Comparison of ENCODE assay signal across 9 cellular contexts in genomic region chr1:186829679-186830587, GRCh38. TPM values are rescaled to one million over a fixed set of nuclear protein-coding genes. Genes with fewer than 3 reads are reported as not detected.
A peak's percentile ranks its signal among the peaks of the same experiment; 100 is the strongest.
DNase-seq lines count a peak whose midpoint lies in the region; ATAC-seq, FAIRE-seq and TF ChIP-seq lines count a peak whose summit lies in the region.
"Had no signal": no experiment of that assay in that cellular context is flagged by ENCODE, and none has a peak within 500 bp of the region (broad histone marks: within the 10 kb centered on the region; RNA-seq: fewer than 3 reads in every experiment).

No MANE protein-coding gene starts in this region.

- H3K9me3 ChIP-seq in adipocyte (ENCODE audit: control insufficient read depth, low read length) (no peaks in the 10 kb centered on the region), keratinocyte (ENCODE audit: control insufficient read depth, low read depth, low read length) (no peaks in the 10 kb centered on the region), T-helper 17 cell (ENCODE audit: control insufficient read depth, low read length, poor library complexity, severe bottlenecking) (no peaks in the 10 kb centered on the region)

- DNase-seq in activated CD8-positive, alpha-beta T cell treated with anti-CD3 and anti-CD28 coated beads for 36 hours: no peak
- DNase-seq in activated CD8-positive, alpha-beta T cell treated with anti-CD3 and anti-CD28 coated beads, Interleukin-2, amount 10 ng/mL, durations not matched to agents 7 days and 5 days: no peak
- no peak for DNase-seq in adipocyte (ENCODE audit: low read depth)
- DNase-seq in keratinocyte (ENCODE audit: low read depth, low spot score): no peak
- no peak for DNase-seq in type B pancreatic cell (ENCODE audit: extremely low spot score, unreplicated experiment)
- no peak for DNase-seq in NCI-H187 treated with DMSO at 0.1 percent for 48 hours (lab: John Stamatoyannopoulos, UW)
- DNase-seq in T-helper 17 cell: no peak
- DNase-seq in NCI-H2081 (lab: John Stamatoyannopoulos, UW): no peak
- DNase-seq: activated CD4-positive, alpha-beta T cell treated with anti-CD3 and anti-CD28 coated beads for 1 hour had no signal

- peak overlapping the region; percentile 67 for H3K4me3 Mint-ChIP-seq in activated CD8-positive, alpha-beta T cell treated with anti-CD3 and anti-CD28 coated beads for 36 hours
- no peak overlapping the region for H3K4me3 Mint-ChIP-seq in activated CD8-positive, alpha-beta T cell treated with anti-CD3 and anti-CD28 coated beads, Interleukin-2, amount 10 ng/mL, durations not matched to agents 7 days and 5 days
- H3K4me3 Mint-ChIP-seq in type B pancreatic cell (peak overlapping the region; percentile 92), T-helper 17 cell (no peak overlapping the region)

- no peak overlapping the region for H3K27ac Mint-ChIP-seq in activated CD8-positive, alpha-beta T cell treated with anti-CD3 and anti-CD28 coated beads for 36 hours
- no peak overlapping the region for H3K27ac Mint-ChIP-seq in activated CD8-positive, alpha-beta T cell treated with anti-CD3 and anti-CD28 coated beads, Interleukin-2, amount 10 ng/mL, durations not matched to agents 7 days and 5 days
- H3K27ac Mint-ChIP-seq in type B pancreatic cell (no peak overlapping the region), T-helper 17 cell (no peak overlapping the region)

- H3K36me3 Mint-ChIP-seq in activated CD8-positive, alpha-beta T cell treated with anti-CD3 and anti-CD28 coated beads for 36 hours (ENCODE audit: low read depth): no peaks in the 10 kb centered on the region
- H3K36me3 Mint-ChIP-seq in activated CD8-positive, alpha-beta T cell treated with anti-CD3 and anti-CD28 coated beads, Interleukin-2, amount 10 ng/mL, durations not matched to agents 7 days and 5 days (ENCODE audit: low read depth): no peaks in the 10 kb centered on the region
- H3K36me3 Mint-ChIP-seq in type B pancreatic cell: no peaks in the 10 kb centered on the region
- no peaks in the 10 kb centered on the region for H3K36me3 Mint-ChIP-seq in T-helper 17 cell (ENCODE audit: low read depth)

- intact Hi-C loops in activated CD8-positive, alpha-beta T cell treated with anti-CD3 and anti-CD28 coated beads for 36 hours (cut with micrococcal nuclease): no loop called here

- H3K9me3 Mint-ChIP-seq in activated CD8-positive, alpha-beta T cell treated with anti-CD3 and anti-CD28 coated beads for 36 hours: no peaks in the 10 kb centered on the region
- H3K9me3 Mint-ChIP-seq in activated CD8-positive, alpha-beta T cell treated with anti-CD3 and anti-CD28 coated beads, Interleukin-2, amount 10 ng/mL, durations not matched to agents 7 days and 5 days (ENCODE audit: insufficient read depth): no peaks in the 10 kb centered on the region
- peaks cover 5% of the 10 kb centered on the region for H3K9me3 Mint-ChIP-seq in type B pancreatic cell

- H3K4me3 ChIP-seq in adipocyte (ENCODE audit: low read length) (peak overlapping the region; percentile 100), keratinocyte (ENCODE audit: control insufficient read depth in 2 of 3, extremely low read depth in 1 of 3, insufficient read depth in 2 of 3, low read depth in 1 of 3, low read length in 3 of 3) (peak overlapping the region; percentile 48 to 97 (median 96))

- no peak for FAIRE-seq in keratinocyte (lab: Jason Lieb, UNC)

- H3K9me1 ChIP-seq in keratinocyte (ENCODE audit: control insufficient read depth, extremely low read depth, insufficient read depth, low read length): no peaks in the 10 kb centered on the region

- H3K27me3 Mint-ChIP-seq in activated CD8-positive, alpha-beta T cell treated with anti-CD3 and anti-CD28 coated beads for 36 hours: peaks cover 15% of the 10 kb centered on the region
- peaks cover 11% of the 10 kb centered on the region for H3K27me3 Mint-ChIP-seq in activated CD8-positive, alpha-beta T cell treated with anti-CD3 and anti-CD28 coated beads, Interleukin-2, amount 10 ng/mL, durations not matched to agents 7 days and 5 days (ENCODE audit: low read depth)
- peaks cover 3% of the 10 kb centered on the region for H3K27me3 Mint-ChIP-seq in type B pancreatic cell
- peaks cover 21% of the 10 kb centered on the region for H3K27me3 Mint-ChIP-seq in T-helper 17 cell

- ATAC-seq in activated CD8-positive, alpha-beta T cell treated with anti-CD3 and anti-CD28 coated beads for 36 hours: no peak
- no peak for ATAC-seq in activated CD8-positive, alpha-beta T cell treated with anti-CD3 and anti-CD28 coated beads, Interleukin-2, amount 10 ng/mL, durations not matched to agents 7 days and 5 days
- no peak for ATAC-seq in T-helper 17 cell

- POLR2A ChIA-PET in activated CD8-positive, alpha-beta T cell treated with anti-CD3 and anti-CD28 coated beads for 36 hours (lab: Charles Lee): no interaction called here
- POLR2A ChIA-PET in activated CD8-positive, alpha-beta T cell treated with anti-CD3 and anti-CD28 coated beads, Interleukin-2, amount 10 ng/mL, durations not matched to agents 7 days and 5 days (lab: Charles Lee): no interaction called here

- dilution Hi-C loops in keratinocyte (cut with MboI; ENCODE audit: extremely low pct_ligation_motif_present, low sequenced_read_pairs): no loop called here

- H3K36me3 ChIP-seq in adipocyte (ENCODE audit: control insufficient read depth, insufficient read depth, low read length, severe bottlenecking): no peaks in the 10 kb centered on the region
- no peaks in the 10 kb centered on the region for H3K36me3 ChIP-seq in keratinocyte (ENCODE audit: control insufficient read depth in 2 of 2, extremely low read depth in 1 of 2, insufficient read depth in 2 of 2, low read length in 2 of 2)

- H3K79me2 ChIP-seq in keratinocyte (ENCODE audit: control insufficient read depth, insufficient read depth, low read length): no peaks in the 10 kb centered on the region

- H4K20me1 ChIP-seq in keratinocyte (ENCODE audit: control insufficient read depth, extremely low read depth, insufficient read depth, low read length): no peaks in the 10 kb centered on the region

- peak overlapping the region; percentile 84 for H3K4me2 ChIP-seq in keratinocyte (ENCODE audit: control insufficient read depth, extremely low read depth, insufficient read depth, low read depth, low read length)

- H3K4me1 ChIP-seq in adipocyte (ENCODE audit: control insufficient read depth, insufficient read depth, low read length) (no peaks in the 10 kb centered on the region), keratinocyte (ENCODE audit: control insufficient read depth, extremely low read depth, insufficient read depth, low read length) (no peaks in the 10 kb centered on the region)

- H3K27me3 ChIP-seq in adipocyte (replicated peaks; ENCODE audit: control insufficient read depth, insufficient read depth, low read length) (no peaks in the 10 kb centered on the region), keratinocyte (ENCODE audit: control insufficient read depth, extremely low read depth, insufficient read depth, low read length) (no peaks in the 10 kb centered on the region)

- no peak for TF ChIP-seq CTCF in activated CD8-positive, alpha-beta T cell treated with anti-CD3 and anti-CD28 coated beads for 36 hours (IDR thresholded peaks at IDR 0.05)
- TF ChIP-seq CTCF in keratinocyte (optimal IDR thresholded peaks at IDR 0.05 in 1 of 3, IDR thresholded peaks at IDR 0.05 in 1 of 3, conservative IDR thresholded peaks at IDR 0.05 in 1 of 3; ENCODE audit: extremely low read depth in 1 of 3, insufficient read depth in 2 of 3, low read length in 3 of 3): no peak
- TF ChIP-seq CTCF in type B pancreatic cell (conservative IDR thresholded peaks at IDR 0.05): no peak

- CTCF ChIA-PET in activated CD8-positive, alpha-beta T cell treated with anti-CD3 and anti-CD28 coated beads for 36 hours (lab: Charles Lee): no interaction called here
- CTCF ChIA-PET in activated CD8-positive, alpha-beta T cell treated with anti-CD3 and anti-CD28 coated beads, Interleukin-2, amount 10 ng/mL, durations not matched to agents 7 days and 5 days (lab: Charles Lee): no interaction called here

- H3K9ac ChIP-seq in adipocyte (ENCODE audit: low read length) (peak overlapping the region; percentile 92), keratinocyte (ENCODE audit: control insufficient read depth, extremely low read depth, insufficient read depth, low read length) (peak overlapping the region; percentile 86)

- peaks cover 4% of the 10 kb centered on the region for H3K4me1 Mint-ChIP-seq in activated CD8-positive, alpha-beta T cell treated with anti-CD3 and anti-CD28 coated beads for 36 hours (ENCODE audit: low read depth)
- H3K4me1 Mint-ChIP-seq in activated CD8-positive, alpha-beta T cell treated with anti-CD3 and anti-CD28 coated beads, Interleukin-2, amount 10 ng/mL, durations not matched to agents 7 days and 5 days (ENCODE audit: low read depth): peaks cover 11% of the 10 kb centered on the region
- peaks cover 14% of the 10 kb centered on the region for H3K4me1 Mint-ChIP-seq in type B pancreatic cell (ENCODE audit: unreplicated experiment)
- peaks cover 9% of the 10 kb centered on the region for H3K4me1 Mint-ChIP-seq in T-helper 17 cell

- peak overlapping the region; percentile 99 for H2AFZ ChIP-seq in keratinocyte (ENCODE audit: control insufficient read depth, low read length)

- peak overlapping the region; percentile 86 for H3K27ac ChIP-seq in keratinocyte (ENCODE audit: control insufficient read depth, insufficient read depth, low read length)

RNA-seq across cellular contexts. Expression of gene PLA2G4A, which starts 1.2 kb away (rescaled TPM):
- under 1 TPM in 1 of 2 experiments, not detected in 1; 0.11 TPM for total RNA-seq in activated CD8-positive, alpha-beta T cell treated with anti-CD3 and anti-CD28 coated beads for 36 hours
- total RNA-seq in activated CD8-positive, alpha-beta T cell treated with anti-CD3 and anti-CD28 coated beads, Interleukin-2, amount 10 ng/mL, durations not matched to agents 7 days and 5 days: not detected
- polyA plus RNA-seq in keratinocyte: 11.9 to 46.4 TPM (median 29.2 TPM) in 3 replicates
- polyA plus RNA-seq in keratinocyte (2011; ENCODE audit: low read depth): 17.8 TPM
- polyA plus RNA-seq in keratinocyte (2011; cell fraction: cytosol; rRNA removed): 19.6 and 35.5 TPM in 2 replicates
- polyA plus RNA-seq in keratinocyte (2011; cell fraction: nucleus; rRNA removed): 44.0 and 44.1 TPM in 2 replicates
- 10.0 and 17.3 TPM in 2 replicates for polyA plus RNA-seq in keratinocyte (2012; ENCODE audit: low replicate concordance)
- polyA minus RNA-seq in keratinocyte: 1.8 to 26.9 TPM (median 23.8 TPM) in 3 replicates
- polyA minus RNA-seq in keratinocyte (2011; cell fraction: cytosol; rRNA and poly(A)+ RNA removed): 13.6 TPM
- 18.0 and 40.0 TPM in 2 replicates for polyA minus RNA-seq in keratinocyte (2011; cell fraction: nucleus; rRNA and poly(A)+ RNA removed)
- total RNA-seq in type B pancreatic cell (ENCODE audit: low replicate concordance) (2.8 and 2.9 TPM in 2 replicates), T-helper 17 cell (under 1 TPM; 0.35 to 0.96 TPM)

Comparison
In these comparisons a context has a peak if more than half of its experiments do, and no peak if none do; other contexts are left out.
1. H3K4me3 Mint-ChIP-seq: peak in activated CD8-positive, alpha-beta T cell treated with anti-CD3 and anti-CD28 coated beads for 36 hours (single experiment) and type B pancreatic cell (single experiment); none in activated CD8-positive, alpha-beta T cell treated with anti-CD3 and anti-CD28 coated beads, Interleukin-2, amount 10 ng/mL, durations not matched to agents 7 days and 5 days (single experiment) and T-helper 17 cell (single experiment).